8 cellular contexts compared by ENCODE assay signal in the genomic region with DNA sequence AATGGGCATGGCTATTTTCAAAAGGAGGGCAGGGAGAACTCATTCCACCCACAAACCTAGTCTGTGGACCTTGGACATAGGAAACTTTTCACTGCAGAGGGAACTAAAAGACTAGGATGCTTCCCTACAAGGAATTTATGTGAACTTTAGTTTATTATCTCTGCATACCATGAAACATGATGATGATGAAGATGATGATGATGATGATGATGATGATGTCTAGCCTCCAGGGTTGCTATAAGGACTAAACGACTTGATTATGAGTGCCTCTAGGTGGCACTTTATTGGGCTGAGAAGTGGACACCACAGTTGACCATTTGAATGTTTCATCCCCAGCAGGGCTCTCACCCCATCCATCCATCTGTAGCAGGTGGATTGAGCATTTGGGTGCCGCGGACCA.
"Had no signal": no experiment of that assay in that cellular context is flagged by ENCODE, and none has a peak within 500 bp of the region (broad histone marks: within the 10 kb centered on the region; RNA-seq: fewer than 3 reads in every experiment).

No MANE protein-coding gene starts in this region.

- H3K36me3 ChIP-seq: HAP-1 had no signal

- DNase-seq: GM23248, GOT3, H7, KBM-7 had no signal

- H3K4me2 ChIP-seq: KMS-11 had no signal

- H3K4me1 ChIP-seq: HAP-1 had no signal

- H3K9me3 ChIP-seq: HAP-1 had no signal

- ATAC-seq: HCT116 had no signal

- H2AFZ ChIP-seq: GM23248 had no signal

- H3K9ac ChIP-seq: GM23248, KMS-11 had no signal

- H3K4me3 ChIP-seq: GM23248, HAP-1 had no signal

- H3K27ac ChIP-seq: GM23248, HL-60, KMS-11 had no signal
